ENCODE assay signal across 9 cellular contexts in genomic region chr11:79192836-79193235, GRCh38.
"Had no signal": no experiment of that assay in that cellular context is flagged by ENCODE, and none has a peak within 500 bp of the region (broad histone marks: within the 10 kb centered on the region; RNA-seq: fewer than 3 reads in every experiment).

No MANE protein-coding gene starts in this region.

- H3K27ac ChIP-seq: GM23248 had no signal

- H3K9ac ChIP-seq: GM23248 had no signal

- ATAC-seq: GM23338, HCT116 had no signal

- H3K4me1 ChIP-seq: HAP-1 had no signal

- H3K9me3 ChIP-seq: HAP-1 had no signal

- DNase-seq: GM23248, GOT3, H7, H9, HCEC 1CT, HFFc6 had no signal

- H3K36me3 ChIP-seq: HAP-1 had no signal

- H2AFZ ChIP-seq: GM23248, GM23338 had no signal

- H3K4me2 ChIP-seq: GM23338 had no signal

- H3K4me3 ChIP-seq: GM23248, GM23338, HAP-1 had no signal
